ENCODE assay signal across 23 cellular contexts in the genomic region with DNA sequence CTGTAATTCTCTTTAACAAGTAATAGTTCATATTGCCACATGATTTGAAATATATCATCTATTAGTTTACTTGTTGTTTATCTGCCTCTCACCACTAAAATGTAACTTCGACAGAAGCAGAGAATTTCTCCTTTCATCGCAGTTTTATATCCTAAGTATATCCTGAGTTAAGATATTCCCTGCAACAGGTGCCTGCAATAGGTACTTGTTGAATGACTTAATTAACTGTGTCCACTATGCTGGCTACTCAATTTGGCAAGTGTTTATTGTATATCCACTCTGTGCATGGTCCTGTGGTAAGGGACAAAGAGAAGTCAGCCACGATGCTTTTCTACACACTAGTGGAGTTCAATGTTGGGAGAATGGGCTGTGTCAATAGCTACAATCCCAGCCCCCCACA.
DNase-seq lines count a peak whose midpoint lies in the region; ATAC-seq and TF ChIP-seq lines count a peak whose summit lies in the region.
"Had no signal": no experiment of that assay in that cellular context is flagged by ENCODE, and none has a peak within 500 bp of the region (broad histone marks: within the 10 kb centered on the region; RNA-seq: fewer than 3 reads in every experiment).

No MANE protein-coding gene starts in this region.

- no peaks in the 10 kb centered on the region for H3K27me3 ChIP-seq in GM23338 (ENCODE audit: insufficient read depth)
- H3K27me3 ChIP-seq in HUES48 (ENCODE audit: control insufficient read depth, insufficient read depth, low read length): no peaks in the 10 kb centered on the region
- no peaks in the 10 kb centered on the region for H3K27me3 ChIP-seq in HUES64 (ENCODE audit: insufficient read depth, low read length)
- H3K27me3 ChIP-seq: BLaER1 treated with 17β-estradiol and CSF1 and Interleukin-3, amounts not matched to agents 10 nM and 100 nM had no signal

- no peak overlapping the region for H3K4me3 Mint-ChIP-seq in GM23338
- H3K4me3 Mint-ChIP-seq: B cell; CD4-positive, alpha-beta memory T cell; CD4-positive, CD25-positive, alpha-beta regulatory T cell; CD8-positive, alpha-beta memory T cell had no signal

- peaks cover 8% of the 10 kb centered on the region; the same call in 2 of the 3 replicates for H3K9me3 Mint-ChIP-seq in GM23338
- H3K9me3 Mint-ChIP-seq: CD4-positive, CD25-positive, alpha-beta regulatory T cell; CD8-positive, alpha-beta memory T cell had no signal

- H3K9ac ChIP-seq in HUES48 (ENCODE audit: low read depth, low read length) (no peak overlapping the region), HUES64 (ENCODE audit: low read depth, low read length) (no peak overlapping the region)
- H3K9ac ChIP-seq: BLaER1 treated with 17β-estradiol and CSF1 and Interleukin-3, amounts not matched to agents 10 nM and 100 nM had no signal

- H2AFZ ChIP-seq in GM23338: no peak overlapping the region

- DNase-seq in GM23338 (ENCODE audit: low spot score) (no peak), CD1c-positive myeloid dendritic cell (ENCODE audit: extremely low spot score) (no peak), GM20000 (ENCODE audit: low spot score) (no peak)
- DNase-seq: CD4-positive, alpha-beta memory T cell; CD4-positive, CD25-positive, alpha-beta regulatory T cell; CD8-positive, alpha-beta memory T cell; COR-L47; DMS 273 treated with DMSO at 0.1 percent for 48 hours; DMS153; DMS53; DMS79; DND-41; EL; GDM1 had no signal

- no peaks in the 10 kb centered on the region for H3K36me3 ChIP-seq in GM23338 (ENCODE audit: insufficient read depth)
- H3K36me3 ChIP-seq in HUES48 (ENCODE audit: control insufficient read depth, insufficient read depth, low read length): no peaks in the 10 kb centered on the region
- H3K36me3 ChIP-seq in HUES64 (ENCODE audit: insufficient read depth, low read length): no peaks in the 10 kb centered on the region

- H3K4me2 ChIP-seq in GM23338: peak overlapping the region; percentile 54; the same call in 1 of the 2 replicates
- H3K4me2 ChIP-seq: A549 had no signal

- ATAC-seq in GM23338: no peak
- no peak for ATAC-seq in GM21447 (IDR thresholded peaks at IDR 0.05; ENCODE audit: unreplicated experiment)
- ATAC-seq: A549, GM12878 had no signal

- H3K4me3 ChIP-seq in GM23338: no peak overlapping the region
- no peak overlapping the region for H3K4me3 ChIP-seq in HUES48 (ENCODE audit: low read depth, low read length)
- H3K4me3 ChIP-seq in HUES64 (ENCODE audit: low read length): no peak overlapping the region
- H3K4me3 ChIP-seq: A549; BLaER1 treated with 17β-estradiol and CSF1 and Interleukin-3, amounts not matched to agents 10 nM and 100 nM; GM12878 had no signal

- no peaks in the 10 kb centered on the region for H3K27me3 Mint-ChIP-seq in GM23338 (ENCODE audit: insufficient read depth, low read depth, poor library complexity)
- H3K27me3 Mint-ChIP-seq: CD4-positive, CD25-positive, alpha-beta regulatory T cell had no signal

- H3K36me3 Mint-ChIP-seq in GM23338 (ENCODE audit: low read depth): peaks cover 13% of the 10 kb centered on the region; the same call in 2 of the 3 replicates
- H3K36me3 Mint-ChIP-seq: CD4-positive, alpha-beta memory T cell; CD4-positive, CD25-positive, alpha-beta regulatory T cell; CD8-positive, alpha-beta memory T cell had no signal

- peaks cover 22% of the 10 kb centered on the region for H3K4me1 Mint-ChIP-seq in GM23338
- H3K4me1 Mint-ChIP-seq: B cell; CD4-positive, alpha-beta memory T cell; CD4-positive, CD25-positive, alpha-beta regulatory T cell; CD8-positive, alpha-beta memory T cell had no signal

- TF ChIP-seq CTCF in GM23338 (conservative IDR thresholded peaks at IDR 0.05; ENCODE audit: low read depth in 2 of 2) (no peak), GM20000 (IDR thresholded peaks at IDR 0.05; ENCODE audit: extremely low read depth, missing control alignments) (no peak)

- no peaks in the 10 kb centered on the region for H3K9me2 ChIP-seq in GM23338 (ENCODE audit: insufficient read depth)

- no peak overlapping the region for H3K27ac Mint-ChIP-seq in GM23338
- H3K27ac Mint-ChIP-seq: B cell; CD4-positive, alpha-beta memory T cell; CD4-positive, CD25-positive, alpha-beta regulatory T cell; CD8-positive, alpha-beta memory T cell had no signal

- no peaks in the 10 kb centered on the region for H3F3A ChIP-seq in GM23338 (replicated peaks; ENCODE audit: low read depth)

- H3K9me3 ChIP-seq in HUES48 (ENCODE audit: control insufficient read depth, insufficient read depth, low read length) (no peaks in the 10 kb centered on the region), HUES64 (ENCODE audit: insufficient read depth, low read depth, low read length) (no peaks in the 10 kb centered on the region)
- H3K9me3 ChIP-seq: A549 had no signal

- H4K20me1 ChIP-seq in GM23338 (replicated peaks; ENCODE audit: insufficient read depth): no peaks in the 10 kb centered on the region
- H4K20me1 ChIP-seq: BLaER1 treated with 17β-estradiol and CSF1 and Interleukin-3, amounts not matched to agents 10 nM and 100 nM had no signal

- no peaks in the 10 kb centered on the region for H3K79me2 ChIP-seq in GM23338 (replicated peaks; ENCODE audit: insufficient read depth)

- 100% methylated on average over 2 of the region's 3 CpGs for WGBS in HUES64

- peaks cover 38% of the 10 kb centered on the region for H3K4me1 ChIP-seq in GM23338 (ENCODE audit: insufficient read depth)
- peaks cover 27% of the 10 kb centered on the region for H3K4me1 ChIP-seq in HUES48 (ENCODE audit: control insufficient read depth, insufficient read depth, low read length)
- H3K4me1 ChIP-seq in HUES64 (ENCODE audit: insufficient read depth, low read length): peaks cover 33% of the 10 kb centered on the region

- no peak overlapping the region for H3K27ac ChIP-seq in GM23338 (ENCODE audit: low read depth)
- H3K27ac ChIP-seq in HUES48 (ENCODE audit: low read depth, low read length): peak overlapping the region; percentile 52
- H3K27ac ChIP-seq in HUES64 (ENCODE audit: low read depth, low read length): peak overlapping the region; percentile 74; the same call in 1 of the 2 replicates
- H3K27ac ChIP-seq: 22Rv1; A549; BLaER1 treated with 17β-estradiol and CSF1 and Interleukin-3, amounts not matched to agents 10 nM and 100 nM; C4-2B had no signal

TF ChIP-seq in GM23338, 12 proteins besides CTCF, POLR2A, EP300 and RAD21 (continues in another document):
- TF ChIP-seq EZH2 (IDR thresholded peaks at IDR 0.05; ENCODE audit: low read depth, unreplicated experiment) (no peak), CREB1 (CRISPR knock-in tag; IDR thresholded peaks at IDR 0.05; ENCODE audit: low read depth) (no peak), EZH2phosphoT487 (IDR thresholded peaks at IDR 0.05; ENCODE audit: unreplicated experiment) (no peak), POLR2AphosphoS5 (IDR thresholded peaks at IDR 0.05; ENCODE audit: low read depth) (no peak), ZNF114 (CRISPR knock-in tag; IDR thresholded peaks at IDR 0.05) (no peak), ZNF331 (CRISPR knock-in tag; IDR thresholded peaks at IDR 0.05; ENCODE audit: low read depth) (no peak)
- TF ChIP-seq, protein P1, sequence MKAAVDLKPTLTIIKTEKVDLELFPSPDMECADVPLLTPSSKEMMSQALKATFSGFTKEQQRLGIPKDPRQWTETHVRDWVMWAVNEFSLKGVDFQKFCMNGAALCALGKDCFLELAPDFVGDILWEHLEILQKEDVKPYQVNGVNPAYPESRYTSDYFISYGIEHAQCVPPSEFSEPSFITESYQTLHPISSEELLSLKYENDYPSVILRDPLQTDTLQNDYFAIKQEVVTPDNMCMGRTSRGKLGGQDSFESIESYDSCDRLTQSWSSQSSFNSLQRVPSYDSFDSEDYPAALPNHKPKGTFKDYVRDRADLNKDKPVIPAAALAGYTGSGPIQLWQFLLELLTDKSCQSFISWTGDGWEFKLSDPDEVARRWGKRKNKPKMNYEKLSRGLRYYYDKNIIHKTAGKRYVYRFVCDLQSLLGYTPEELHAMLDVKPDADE (IDR thresholded peaks at IDR 0.05): no peak
